In genomic region chr5:175672976-175673648, GRCh38 we compare ENCODE assay signal across 21 cellular contexts. TPM values are rescaled to one million over a fixed set of nuclear protein-coding genes. Genes with fewer than 3 reads are reported as not detected.
"Had no signal": no experiment of that assay in that cellular context is flagged by ENCODE, and none has a peak within 500 bp of the region (broad histone marks: within the 10 kb centered on the region; RNA-seq: fewer than 3 reads in every experiment).

No MANE protein-coding gene starts in this region.

- H3K4me2 ChIP-seq: neural progenitor cell had no signal

- H3K36me3 ChIP-seq: adrenal gland, esophagus muscularis mucosa, gastrocnemius medialis, neural progenitor cell, prostate gland had no signal

- H3K4me1 Mint-ChIP-seq: memory B cell had no signal

- H3K27me3 Mint-ChIP-seq: activated naive CD8-positive, alpha-beta T cell had no signal

- H2AFZ ChIP-seq: neural progenitor cell had no signal

- H3K36me3 Mint-ChIP-seq: activated naive CD8-positive, alpha-beta T cell; memory B cell; neural progenitor cell had no signal

- DNase-seq: activated CD4-positive, alpha-beta T cell treated with anti-CD3 and anti-CD28 coated beads for 4 hours; activated CD4-positive, alpha-beta T cell treated with anti-CD3 and anti-CD28 coated beads, Interleukin-2, amount 50 U/mL, for 48 hours; activated CD4-positive, CD25-positive, alpha-beta regulatory T cell; activated gamma-delta T cell treated with Interleukin-2 at 50 U/mL for 16 hours; adrenal gland; cerebellar nuclear complex; gastrocnemius medialis; hippocampal formation; kidney glomerular epithelial cell; left ventricle myocardium superior; stimulated activated CD4-positive, alpha-beta T cell treated with anti-CD3 and anti-CD28 coated beads, Interleukin-4, amount 100 ng/mL, for 1 hour; stimulated activated naive CD4-positive, alpha-beta T cell; testis; trophoblast cell had no signal

- H3K4me3 ChIP-seq: adrenal gland, coronary artery, esophagus muscularis mucosa, gastrocnemius medialis, neural progenitor cell, prostate gland, testis had no signal

- H3K4me3 Mint-ChIP-seq: activated naive CD8-positive, alpha-beta T cell; memory B cell; neural progenitor cell had no signal

- H3K4me1 ChIP-seq: adrenal gland, gastrocnemius medialis, neural progenitor cell, prostate gland, testis had no signal

- H3K27me3 ChIP-seq: adrenal gland, gastrocnemius medialis, neural progenitor cell, testis had no signal

- H3K9me3 Mint-ChIP-seq: neural progenitor cell had no signal

- H3K27ac Mint-ChIP-seq: activated naive CD8-positive, alpha-beta T cell; memory B cell; neural progenitor cell had no signal

- H3K27ac ChIP-seq: adrenal gland, coronary artery, esophagus muscularis mucosa, gastrocnemius medialis, neural progenitor cell, prostate gland, testis had no signal

- H3K9ac ChIP-seq: neural progenitor cell had no signal

- H3K9me3 ChIP-seq: adrenal gland, esophagus muscularis mucosa, gastrocnemius medialis, prostate gland, testis had no signal

RNA-seq across cellular contexts. Expression of gene HRH2, which starts 15.2 kb away (rescaled TPM):
- total RNA-seq: osteocyte had no signal
